ENCODE assay signal across 10 cellular contexts in the genomic region with DNA sequence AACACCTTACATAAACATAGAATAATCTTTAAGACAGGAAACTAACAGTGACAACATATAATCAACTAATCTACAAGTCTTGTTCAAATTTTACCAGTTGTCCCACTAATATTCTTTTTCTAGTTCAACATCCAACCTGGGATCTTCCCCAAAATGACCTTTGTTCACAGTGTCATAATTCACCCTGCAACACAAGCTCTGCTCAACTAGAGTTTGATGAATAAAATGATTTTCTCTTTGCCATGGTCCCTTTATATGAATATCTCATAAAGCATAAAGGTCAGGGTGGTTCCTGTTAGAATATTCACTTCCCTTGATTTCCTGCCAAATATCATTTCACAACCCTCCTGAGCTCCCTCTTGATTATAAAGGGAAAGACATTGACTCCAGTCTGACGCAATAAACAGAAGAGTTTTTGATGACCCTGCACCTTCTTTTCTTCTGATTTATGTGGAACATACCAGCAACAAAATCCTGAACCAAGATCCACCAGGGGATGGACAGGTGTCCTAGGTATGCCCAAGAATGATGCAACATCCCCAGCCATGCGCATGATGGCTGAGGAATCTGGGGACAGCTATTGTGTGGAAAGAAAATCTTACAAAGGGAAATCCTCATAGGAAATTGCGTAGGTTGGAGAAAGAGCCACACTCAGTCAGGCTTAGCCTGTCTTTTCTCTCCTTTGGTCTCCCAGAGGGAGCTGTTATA. TPM values are rescaled to one million over a fixed set of nuclear protein-coding genes. Genes with fewer than 3 reads are reported as not detected.
DNase-seq lines count a peak whose midpoint lies in the region; ATAC-seq and TF ChIP-seq lines count a peak whose summit lies in the region.
"Had no signal": no experiment of that assay in that cellular context is flagged by ENCODE, and none has a peak within 500 bp of the region (broad histone marks: within the 10 kb centered on the region; RNA-seq: fewer than 3 reads in every experiment).

No MANE protein-coding gene starts in this region.

- no peak overlapping the region for H3K18ac ChIP-seq in mesendoderm (ENCODE audit: low read length)

- H3K4me3 ChIP-seq in mesendoderm (ENCODE audit: low read length), result no peak overlapping the region

- TF ChIP-seq POLR2A in GM18505 (IDR thresholded peaks at IDR 0.05; ENCODE audit: borderline replicate concordance, extremely low read depth, insufficient read depth, insufficient read length), result no peak

- no peak for ATAC-seq in GM18505 (IDR thresholded peaks at IDR 0.05; ENCODE audit: unreplicated experiment)
- no peak for ATAC-seq in HG02759 (IDR thresholded peaks at IDR 0.05; ENCODE audit: unreplicated experiment)

- H3K36me3 Mint-ChIP-seq in CD14-positive monocyte, result no peaks in the 10 kb centered on the region

- H3K4me2 ChIP-seq in mesendoderm (ENCODE audit: low read length), result no peak overlapping the region

- no peak overlapping the region for H2AK5ac ChIP-seq in mesendoderm (ENCODE audit: low read length)

- no peaks in the 10 kb centered on the region for H3K36me3 ChIP-seq in mesendoderm (ENCODE audit: control insufficient read depth, insufficient read depth, low read length)

- intact Hi-C loops in CD14-positive monocyte (cut with micrococcal nuclease), result no loop called here

- peaks cover 18% of the 10 kb centered on the region for H3K4me1 ChIP-seq in mesendoderm (ENCODE audit: control insufficient read depth, low read depth, low read length)

- H3K23ac ChIP-seq in mesendoderm (ENCODE audit: low read length), result no peak overlapping the region

- no CpG with 5 or more reads among the region's 3 CpGs for WGBS in mesendoderm (ENCODE audit: extremely low coverage, insufficient coverage, low lambda C conversion rate)

- H2BK5ac ChIP-seq in mesendoderm (ENCODE audit: low read length), result peak overlapping the region; percentile 51

- no peak overlapping the region for H4K8ac ChIP-seq in mesendoderm (ENCODE audit: low read depth, low read length)

- H2BK120ac ChIP-seq in mesendoderm (ENCODE audit: low read depth, low read length), result no peak overlapping the region

- no peaks in the 10 kb centered on the region for H3K79me1 ChIP-seq in mesendoderm (ENCODE audit: low read length)

- H3K56ac ChIP-seq in mesendoderm (ENCODE audit: low read length), result no peak overlapping the region

- no peak overlapping the region for H3K9ac ChIP-seq in mesendoderm (ENCODE audit: low read length)

- H3K4me1 Mint-ChIP-seq in CD14-positive monocyte, result peaks cover 64% of the 10 kb centered on the region
- H3K4me1 Mint-ChIP-seq: central memory CD8-positive, alpha-beta T cell had no signal

- H2BK15ac ChIP-seq in mesendoderm (replicated peaks; ENCODE audit: low read depth), result peak overlapping the region; percentile 27

- peak overlapping the region in 6 of 7 donors; percentile 30 to 87 (median 76) for H3K27ac Mint-ChIP-seq in CD14-positive monocyte

- no peak overlapping the region for H4K5ac ChIP-seq in mesendoderm (ENCODE audit: low read length)

- H3K79me2 ChIP-seq in mesendoderm (ENCODE audit: control insufficient read depth, insufficient read depth, low read length), result no peaks in the 10 kb centered on the region

- H3K4ac ChIP-seq in mesendoderm (ENCODE audit: low read depth, low read length), result no peak overlapping the region

- no peaks in the 10 kb centered on the region for H3K9me3 Mint-ChIP-seq in CD14-positive monocyte
- H3K9me3 Mint-ChIP-seq: central memory CD8-positive, alpha-beta T cell had no signal

- H3K27me3 Mint-ChIP-seq in CD14-positive monocyte (ENCODE audit: low read depth in 3 of 3), result no peaks in the 10 kb centered on the region

- no peaks in the 10 kb centered on the region for H3K27me3 ChIP-seq in mesendoderm (ENCODE audit: insufficient read depth, low read length, poor library complexity)

- DNase-seq in CD14-positive monocyte (ENCODE audit: low spot score) (no peak), MV-4-11 (lab: John Stamatoyannopoulos, UW) (peak; percentile 52), epithelial cell of prostate (ENCODE audit: low read depth, low spot score) (no peak), mesendoderm (peak; percentile 71), SW 1271 (lab: John Stamatoyannopoulos, UW) (no peak), GM10248 (ENCODE audit: extremely low spot score) (no peak)
- DNase-seq: NCI-H1417 had no signal

- POLR2A ChIA-PET in GM10248 (lab: Yijun Ruan, JAX), result interaction anchor here (0.5 kb wide), 1 partner anchor 46 kb away, joined by 4 read pairs; the partner anchor contains the start of gene IFIT1

- TF ChIP-seq CTCF in CD14-positive monocyte (IDR thresholded peaks at IDR 0.05), result no peak
- no peak for TF ChIP-seq CTCF in GM10248 (IDR thresholded peaks at IDR 0.05; ENCODE audit: control extremely low read depth, extremely low read depth, low read depth, missing control alignments)

- H3K27ac ChIP-seq in epithelial cell of prostate (peak overlapping the region; percentile 58), mesendoderm (ENCODE audit: low read depth, low read length) (no peak overlapping the region)

- CTCF ChIA-PET in GM10248 (lab: Yijun Ruan, JAX), result interaction anchor here (0.8 to 1.6 kb wide), 4 partner anchors 9 to 97 kb away, joined by 3 to 9 read pairs (median 4); no protein-coding TSS in a partner anchor

- peak overlapping the region in 1 of 2 donors; percentile 82 for H3K4me3 Mint-ChIP-seq in CD14-positive monocyte
- H3K4me3 Mint-ChIP-seq: central memory CD8-positive, alpha-beta T cell had no signal

RNA-seq across cellular contexts. Expression of gene IFIT3, which starts 18.6 kb away (rescaled TPM):
- 10 to 100 TPM; 26.4 to 38.0 TPM for polyA plus RNA-seq in CD14-positive monocyte
- 5.0 TPM for polyA plus RNA-seq in mesendoderm (2013, experiment 1 of 2)
- polyA plus RNA-seq in mesendoderm (2013, experiment 2 of 2), result 4.9 TPM

RNA-seq across cellular contexts. Expression of gene IFIT1B, which starts 31.4 kb away (rescaled TPM):
- not detected for polyA plus RNA-seq in CD14-positive monocyte
- polyA plus RNA-seq in mesendoderm (2013, experiment 1 of 2), result not detected
- polyA plus RNA-seq in mesendoderm (2013, experiment 2 of 2), result 0.03 TPM

RNA-seq across cellular contexts. Expression of gene IFIT2, which starts 44.6 kb away (rescaled TPM):
- polyA plus RNA-seq in CD14-positive monocyte, result 10 to 100 TPM; 15.5 to 25.2 TPM
- polyA plus RNA-seq in mesendoderm (2013, experiment 1 of 2), result 2.3 TPM
- polyA plus RNA-seq in mesendoderm (2013, experiment 2 of 2), result 2.3 TPM

RNA-seq across cellular contexts. Expression of gene IFIT1, which starts 46.0 kb away (rescaled TPM):
- 10 to 100 TPM; 12.1 to 17.1 TPM for polyA plus RNA-seq in CD14-positive monocyte
- 2.2 TPM for polyA plus RNA-seq in mesendoderm (2013, experiment 1 of 2)
- polyA plus RNA-seq in mesendoderm (2013, experiment 2 of 2), result 2.2 TPM

Comparison
In these comparisons a context has a peak if more than half of its experiments do, and no peak if none do; other contexts are left out.
1. DNase-seq: peak in MV-4-11 (single experiment) and mesendoderm (single experiment); none in CD14-positive monocyte (single experiment), epithelial cell of prostate (single experiment), SW 1271 (0 of 2) and GM10248 (single experiment).